ENCODE assay signal across 10 cellular contexts in the genomic region with DNA sequence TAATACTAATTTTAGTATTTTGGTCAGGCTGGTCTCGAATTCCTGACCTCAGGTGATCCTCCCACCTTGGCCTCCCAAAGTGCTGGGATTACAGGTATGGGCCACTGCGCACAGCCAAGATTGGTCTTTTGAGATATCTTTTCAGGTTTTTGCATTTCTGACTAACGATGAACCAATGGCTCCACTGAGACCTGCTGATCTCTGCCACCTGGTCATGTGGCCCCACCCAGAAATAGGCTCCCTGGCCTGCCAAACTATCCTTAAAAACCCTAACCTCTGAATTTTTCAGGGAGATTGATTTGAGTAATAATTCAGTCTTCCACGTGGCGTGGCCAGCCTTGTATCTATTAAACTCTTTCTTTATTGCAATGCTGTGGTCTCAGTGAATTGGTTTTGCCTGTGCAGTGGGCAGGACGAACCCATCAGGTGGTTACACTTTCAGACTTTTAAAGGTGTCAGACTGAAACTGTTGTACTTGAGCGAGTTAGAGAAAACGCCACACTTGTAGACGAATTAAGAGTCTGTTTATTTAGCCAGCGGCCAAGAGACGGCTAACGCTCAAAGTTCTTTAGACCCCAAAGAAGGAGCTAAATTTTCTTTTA.
A peak's percentile ranks its signal among the peaks of the same experiment; 100 is the strongest.
DNase-seq lines count a peak whose midpoint lies in the region; ATAC-seq lines count a peak whose summit lies in the region.
"Had no signal": no experiment of that assay in that cellular context is flagged by ENCODE, and none has a peak within 500 bp of the region (broad histone marks: within the 10 kb centered on the region; RNA-seq: fewer than 3 reads in every experiment).

No MANE protein-coding gene starts in this region.

- peak overlapping the region; percentile 69 for H3K4me3 Mint-ChIP-seq in stimulated activated memory B cell treated with anti-CD40 and anti-IgM and Interleukin-4, amounts not matched to agents 10 μg/mL and 1 μg/mL and 100 μg/mL, for 72 hours
- H3K4me3 Mint-ChIP-seq in activated T-helper 17 cell treated with anti-CD3 and anti-CD28 coated beads, Interleukin-2, amount 50 U/mL, for 72 hours, result no peak overlapping the region
- H3K4me3 Mint-ChIP-seq: activated CD8-positive, alpha-beta T cell treated with anti-CD3 and anti-CD28 coated beads for 36 hours had no signal

- H3K27me3 Mint-ChIP-seq in stimulated activated memory B cell treated with anti-CD40 and anti-IgM and Interleukin-4, amounts not matched to agents 10 μg/mL and 1 μg/mL and 100 μg/mL, for 72 hours, result peaks cover 38% of the 10 kb centered on the region
- H3K27me3 Mint-ChIP-seq in activated T-helper 17 cell treated with anti-CD3 and anti-CD28 coated beads, Interleukin-2, amount 50 U/mL, for 72 hours, result peaks cover 5% of the 10 kb centered on the region

- H3K4me1 Mint-ChIP-seq in stimulated activated memory B cell treated with anti-CD40 and anti-IgM and Interleukin-4, amounts not matched to agents 10 μg/mL and 1 μg/mL and 100 μg/mL, for 72 hours, result peaks cover 42% of the 10 kb centered on the region
- H3K4me1 Mint-ChIP-seq in activated T-helper 17 cell treated with anti-CD3 and anti-CD28 coated beads, Interleukin-2, amount 50 U/mL, for 72 hours, result no peaks in the 10 kb centered on the region

- no peaks in the 10 kb centered on the region for H3K9me3 Mint-ChIP-seq in stimulated activated memory B cell treated with anti-CD40 and anti-IgM and Interleukin-4, amounts not matched to agents 10 μg/mL and 1 μg/mL and 100 μg/mL, for 72 hours
- no peaks in the 10 kb centered on the region for H3K9me3 Mint-ChIP-seq in activated T-helper 17 cell treated with anti-CD3 and anti-CD28 coated beads, Interleukin-2, amount 50 U/mL, for 72 hours
- H3K9me3 Mint-ChIP-seq: activated CD8-positive, alpha-beta T cell treated with anti-CD3 and anti-CD28 coated beads for 36 hours had no signal

- DNase-seq in D341Med (ENCODE audit: low spot score) (no peak), AG08396 (ENCODE audit: low spot score) (no peak)
- DNase-seq: activated CD8-positive, alpha-beta T cell treated with anti-CD3 and anti-CD28 coated beads for 36 hours; amygdala; stimulated activated CD4-positive, alpha-beta T cell treated with anti-CD3 and anti-CD28 coated beads, Interleukin-2, amount 100 ng/mL, for 24 hours had no signal

- H3K36me3 Mint-ChIP-seq in stimulated activated memory B cell treated with anti-CD40 and anti-IgM and Interleukin-4, amounts not matched to agents 10 μg/mL and 1 μg/mL and 100 μg/mL, for 72 hours, result no peaks in the 10 kb centered on the region
- H3K36me3 Mint-ChIP-seq in activated T-helper 17 cell treated with anti-CD3 and anti-CD28 coated beads, Interleukin-2, amount 50 U/mL, for 72 hours (ENCODE audit: low read depth), result no peaks in the 10 kb centered on the region

- H3K27ac Mint-ChIP-seq in stimulated activated memory B cell treated with anti-CD40 and anti-IgM and Interleukin-4, amounts not matched to agents 10 μg/mL and 1 μg/mL and 100 μg/mL, for 72 hours, result peak overlapping the region; percentile 91
- no peak overlapping the region for H3K27ac Mint-ChIP-seq in activated T-helper 17 cell treated with anti-CD3 and anti-CD28 coated beads, Interleukin-2, amount 50 U/mL, for 72 hours
- H3K27ac Mint-ChIP-seq: activated CD8-positive, alpha-beta T cell treated with anti-CD3 and anti-CD28 coated beads for 36 hours had no signal

- ATAC-seq in GM19328 (IDR thresholded peaks at IDR 0.05; ENCODE audit: unreplicated experiment), result peak; percentile 57
- peak; percentile 88 for ATAC-seq in HG02678 (IDR thresholded peaks at IDR 0.05; ENCODE audit: unreplicated experiment)
- ATAC-seq in HG03521 (IDR thresholded peaks at IDR 0.05; ENCODE audit: unreplicated experiment), result peak; percentile 75
- ATAC-seq in stimulated activated memory B cell treated with anti-CD40 and anti-IgM and Interleukin-4, amounts not matched to agents 10 μg/mL and 1 μg/mL and 100 μg/mL, for 72 hours, result peak; percentile 60
- ATAC-seq in activated T-helper 17 cell treated with anti-CD3 and anti-CD28 coated beads, Interleukin-2, amount 50 U/mL, for 72 hours (replicated peaks), result no peak
- ATAC-seq: activated CD8-positive, alpha-beta T cell treated with anti-CD3 and anti-CD28 coated beads for 36 hours had no signal
